In genomic region chr11:70505761-70506657, GRCh38 we compare ENCODE assay signal across 15 cellular contexts.
"Had no signal": no experiment of that assay in that cellular context is flagged by ENCODE, and none has a peak within 500 bp of the region (broad histone marks: within the 10 kb centered on the region; RNA-seq: fewer than 3 reads in every experiment).

No MANE protein-coding gene starts in this region.

- ATAC-seq: activated CD8-positive, alpha-beta T cell treated with anti-CD3 and anti-CD28 coated beads for 36 hours; activated T-cell treated with anti-CD3 and anti-CD28 coated beads, Interleukin-2, amount 50 U/mL, for 72 hours; stimulated activated naive CD8-positive, alpha-beta T cell treated with anti-CD3 and anti-CD28 coated beads, Interleukin-15, amount 100 ng/mL, for 72 hours had no signal

- H3K27me3 ChIP-seq: cardiac muscle cell, colonic mucosa, uterus had no signal

- H3K36me3 ChIP-seq: cardiac muscle cell, colonic mucosa, thoracic aorta, uterus had no signal

- DNase-seq: activated CD4-positive, alpha-beta T cell treated with anti-CD3 and anti-CD28 coated beads for 4 hours; activated CD8-positive, alpha-beta memory T cell treated with anti-CD3 and anti-CD28 coated beads, Interleukin-2, amount 50 U/mL, for 4 hours; activated CD8-positive, alpha-beta T cell treated with anti-CD3 and anti-CD28 coated beads for 36 hours; activated naive CD8-positive, alpha-beta T cell treated with anti-CD3 and anti-CD28 coated beads, Interleukin-2, amount 10 ng/mL, durations not matched to agents 7 days and 5 days; activated T-cell treated with anti-CD3 and anti-CD28 coated beads, Interleukin-2, amount 50 U/mL, for 72 hours; colonic mucosa; effector CD8-positive, alpha-beta T cell; naive B cell; stimulated activated CD4-positive, alpha-beta T cell treated with anti-CD3 and anti-CD28 coated beads, Interleukin-15, amount 100 ng/mL, for 24 hours; stimulated activated CD4-positive, alpha-beta T cell treated with anti-CD3 and anti-CD28 coated beads, Interleukin-4, amount 100 ng/mL, for 24 hours; stimulated activated naive CD8-positive, alpha-beta T cell treated with anti-CD3 and anti-CD28 coated beads, Interleukin-15, amount 100 ng/mL, for 72 hours; uterus had no signal

- H3K27ac ChIP-seq: cardiac muscle cell, colonic mucosa, thoracic aorta, uterus had no signal

- H3K9me3 ChIP-seq: colonic mucosa, thoracic aorta, uterus had no signal

- H3K4me1 ChIP-seq: colonic mucosa, uterus had no signal

- H3K4me3 ChIP-seq: cardiac muscle cell, colonic mucosa, lung, thoracic aorta, uterus had no signal
